Comparison of ENCODE assay signal across 8 cellular contexts in the genomic region with DNA sequence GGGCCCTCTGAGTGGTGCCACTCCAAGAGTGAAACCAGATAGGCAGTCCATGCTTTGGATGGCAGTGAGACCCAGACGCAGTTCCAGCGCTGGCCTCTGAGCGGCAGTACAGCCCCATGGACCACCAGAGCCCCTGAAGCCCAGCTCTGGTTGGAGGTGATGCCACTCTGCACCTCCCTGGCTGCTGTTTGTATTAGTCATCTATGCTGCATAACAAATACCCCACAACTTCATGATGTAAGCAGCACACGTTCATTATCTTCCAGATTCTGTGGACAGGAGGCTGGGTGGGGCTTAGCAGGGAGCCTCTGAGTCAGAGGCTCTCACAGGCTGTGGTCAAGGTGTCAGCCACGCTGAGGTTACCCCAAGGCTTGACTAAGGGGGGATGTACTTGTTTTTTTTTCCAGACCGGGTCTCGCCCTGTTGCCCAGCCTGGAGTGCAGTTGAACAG. TPM values are rescaled to one million over a fixed set of nuclear protein-coding genes. Genes with fewer than 3 reads are reported as not detected.
A peak's percentile ranks its signal among the peaks of the same experiment; 100 is the strongest.
DNase-seq lines count a peak whose midpoint lies in the region; ATAC-seq and TF ChIP-seq lines count a peak whose summit lies in the region.

No MANE protein-coding gene starts in this region.

- H3K9me3 ChIP-seq in body of pancreas, result no peaks in the 10 kb centered on the region

- CTCF ChIA-PET in GM10248 (lab: Yijun Ruan, JAX), result interaction anchor here (1.1 to 1.4 kb wide), 4 partner anchors 9 to 324 kb away, joined by 3 to 5 read pairs (median 4); a partner anchor contains a TSS

- H3K4me1 ChIP-seq in body of pancreas, result peaks cover 16% of the 10 kb centered on the region

- ATAC-seq in body of pancreas (peak; percentile 70), left lobe of liver (peak; percentile 87), GM18870 (IDR thresholded peaks at IDR 0.05; ENCODE audit: unreplicated experiment) (no peak), GM21576 (IDR thresholded peaks at IDR 0.05; ENCODE audit: unreplicated experiment) (no peak)

- H3K36me3 ChIP-seq in body of pancreas (replicated peaks in 1 of 2; ENCODE audit: insufficient read depth in 1 of 2, low read depth in 2 of 2), result no peaks in the 10 kb centered on the region

- TF ChIP-seq CTCF in GM10248 (IDR thresholded peaks at IDR 0.05; ENCODE audit: control extremely low read depth, extremely low read depth, low read depth, missing control alignments), result peak; percentile 70
- TF ChIP-seq CTCF in NB4 (IDR thresholded peaks at IDR 0.05; ENCODE audit: low read depth, low read length), result peak; percentile 86
- TF ChIP-seq CTCF in VCaP (conservative IDR thresholded peaks at IDR 0.05), result peak; percentile 67
- TF ChIP-seq CTCF in body of pancreas (IDR thresholded peaks at IDR 0.05), result peak; percentile 21 to 66 (median 57)

- no peaks in the 10 kb centered on the region for H3K27me3 ChIP-seq in body of pancreas

- H3K4me3 ChIP-seq in NB4 (ENCODE audit: low read depth, low read length), result no peak overlapping the region
- H3K4me3 ChIP-seq in body of pancreas, result no peak overlapping the region

- 69 to 70% methylated on average over 6 to 7 of the region's 7 CpGs for WGBS in body of pancreas, 2 donors

- H3K27ac ChIP-seq in VCaP (no peak overlapping the region), body of pancreas (no peak overlapping the region)

- TF ChIP-seq POLR2A in NB4 (IDR thresholded peaks at IDR 0.05; ENCODE audit: extremely low read depth, insufficient read length) (no peak), body of pancreas (IDR thresholded peaks at IDR 0.05) (no peak)

- POLR2A ChIA-PET in GM10248 (lab: Yijun Ruan, JAX), result no interaction called here

- intact Hi-C loops in body of pancreas (cut with DNase I), result no loop called here

- peak; percentile 62 for DNase-seq in GM10248 (ENCODE audit: extremely low spot score)
- DNase-seq in NB4 (ENCODE audit: low read depth), result peak; percentile 76
- peak; percentile 54 to 68 (median 61) for DNase-seq in body of pancreas
- DNase-seq in left lobe of liver (ENCODE audit: low spot score), result peak; percentile 64
- DNase-seq in stimulated activated CD8-positive, alpha-beta memory T cell treated with anti-CD3 and anti-CD28 coated beads, Interleukin-12 subunit alpha, Interleukin-12 subunit beta, amount 100 ng/mL, for 4 hours (ENCODE audit: low read depth), result peak; percentile 75

RNA-seq across cellular contexts. Expression of a gene that starts 5.1 kb away (rescaled TPM):
- total RNA-seq in body of pancreas (10 to 100 TPM; 20.2 to 33.0 TPM), left lobe of liver (64.9 TPM)

RNA-seq across cellular contexts. Expression of a gene that starts 9.8 kb away (rescaled TPM):
- total RNA-seq in body of pancreas (10 to 100 TPM; 38.9 to 41.2 TPM), left lobe of liver (109 TPM)

RNA-seq across cellular contexts. Expression of a gene that starts 10.1 kb away (rescaled TPM):
- 100 to 1,000 TPM in 1 of 2 donors, 10 to 100 TPM in 1; 83.8 to 113 TPM for total RNA-seq in body of pancreas
- total RNA-seq in left lobe of liver, result 32.6 TPM

RNA-seq across cellular contexts. Expression of a gene that starts 21.6 kb away (rescaled TPM):
- total RNA-seq in body of pancreas (10 to 100 TPM; 22.1 to 31.0 TPM), left lobe of liver (36.1 TPM)

RNA-seq across cellular contexts. Expression of a gene that starts 33.5 kb away (rescaled TPM):
- 100 to 1,000 TPM in 1 of 2 donors, 10 to 100 TPM in 1; 50.1 to 122 TPM for total RNA-seq in body of pancreas
- total RNA-seq in left lobe of liver, result 24.1 TPM

Comparison
In these comparisons a context has a peak if more than half of its experiments do, and no peak if none do; other contexts are left out.
1. ATAC-seq: peak in body of pancreas (single experiment) and left lobe of liver (single experiment); none in GM18870 (single experiment) and GM21576 (single experiment).
2. Peak in every context shown above with its lines, with median percentiles within 50 percentile points of each other: DNase-seq and CTCF ChIP-seq.